8 cellular contexts compared by ENCODE assay signal in genomic region chr11:46593550-46594382, GRCh38. TPM values are rescaled to one million over a fixed set of nuclear protein-coding genes. Genes with fewer than 3 reads are reported as not detected.
DNase-seq lines count a peak whose midpoint lies in the region; ATAC-seq and TF ChIP-seq lines count a peak whose summit lies in the region.

A gene with protein sequence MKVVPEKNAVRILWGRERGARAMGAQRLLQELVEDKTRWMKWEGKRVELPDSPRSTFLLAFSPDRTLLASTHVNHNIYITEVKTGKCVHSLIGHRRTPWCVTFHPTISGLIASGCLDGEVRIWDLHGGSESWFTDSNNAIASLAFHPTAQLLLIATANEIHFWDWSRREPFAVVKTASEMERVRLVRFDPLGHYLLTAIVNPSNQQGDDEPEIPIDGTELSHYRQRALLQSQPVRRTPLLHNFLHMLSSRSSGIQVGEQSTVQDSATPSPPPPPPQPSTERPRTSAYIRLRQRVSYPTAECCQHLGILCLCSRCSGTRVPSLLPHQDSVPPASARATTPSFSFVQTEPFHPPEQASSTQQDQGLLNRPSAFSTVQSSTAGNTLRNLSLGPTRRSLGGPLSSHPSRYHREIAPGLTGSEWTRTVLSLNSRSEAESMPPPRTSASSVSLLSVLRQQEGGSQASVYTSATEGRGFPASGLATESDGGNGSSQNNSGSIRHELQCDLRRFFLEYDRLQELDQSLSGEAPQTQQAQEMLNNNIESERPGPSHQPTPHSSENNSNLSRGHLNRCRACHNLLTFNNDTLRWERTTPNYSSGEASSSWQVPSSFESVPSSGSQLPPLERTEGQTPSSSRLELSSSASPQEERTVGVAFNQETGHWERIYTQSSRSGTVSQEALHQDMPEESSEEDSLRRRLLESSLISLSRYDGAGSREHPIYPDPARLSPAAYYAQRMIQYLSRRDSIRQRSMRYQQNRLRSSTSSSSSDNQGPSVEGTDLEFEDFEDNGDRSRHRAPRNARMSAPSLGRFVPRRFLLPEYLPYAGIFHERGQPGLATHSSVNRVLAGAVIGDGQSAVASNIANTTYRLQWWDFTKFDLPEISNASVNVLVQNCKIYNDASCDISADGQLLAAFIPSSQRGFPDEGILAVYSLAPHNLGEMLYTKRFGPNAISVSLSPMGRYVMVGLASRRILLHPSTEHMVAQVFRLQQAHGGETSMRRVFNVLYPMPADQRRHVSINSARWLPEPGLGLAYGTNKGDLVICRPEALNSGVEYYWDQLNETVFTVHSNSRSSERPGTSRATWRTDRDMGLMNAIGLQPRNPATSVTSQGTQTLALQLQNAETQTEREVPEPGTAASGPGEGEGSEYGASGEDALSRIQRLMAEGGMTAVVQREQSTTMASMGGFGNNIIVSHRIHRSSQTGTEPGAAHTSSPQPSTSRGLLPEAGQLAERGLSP (N-terminal part only) (minus strand): TSS chr11:46594023. CDS start chr11:46548380, 45,643 bp downstream.

- WGBS in esophagus, 2 donors = 1 to 2% methylated on average over 54 of the region's 54 CpGs

- DNase-seq in DMS114 treated with DMSO at 0.1 percent for 48 hours (lab: John Stamatoyannopoulos, UW; ENCODE audit: unreplicated experiment) = peak; percentile 91
- peak; percentile 83 to 90 for DNase-seq in PC-9
- DNase-seq in activated T-cell treated with anti-CD3 and anti-CD28 coated beads, Interleukin-2, amount 50 U/mL, for 1 hour = peak; percentile 83
- DNase-seq in stimulated activated CD8-positive, alpha-beta memory T cell treated with anti-CD3 and anti-CD28 coated beads, Interleukin-4, amount 100 ng/mL, for 48 hours = peak; percentile 91

- POLR2A ChIA-PET in PC-9 (lab: Charles Lee; ENCODE audit: unreplicated experiment) = interaction anchor here (0.5 to 0.7 kb wide), 7 partner anchors 15 to 710 kb away, joined by 3 to 5 read pairs (median 4); partner anchors contain the start of gene DDB2

- H3K79me2 ChIP-seq in PC-9 (ENCODE audit: low read depth) = peaks cover 51% of the 10 kb centered on the region

- peak within 1 kb of the TSS; percentile 92 for H2AFZ ChIP-seq in PC-9

- H3K9me2 ChIP-seq in PC-9 (ENCODE audit: insufficient read depth) = no peaks in the 10 kb centered on the region

- no TSS peak for BruUV-seq in PC-9 (replicated peaks; lab: Mats Ljungman, UMichigan)

- peak within 1 kb of the TSS; percentile 79 for H3K4me3 ChIP-seq in PC-9
- H3K4me3 ChIP-seq in esophagus (ENCODE audit: low read depth in 1 of 2, low read length in 2 of 2) = peak within 1 kb of the TSS; percentile 94 to 95
- H3K4me3 ChIP-seq in mucosa of stomach (ENCODE audit: low read length) = peak within 1 kb of the TSS; percentile 91

- intact Hi-C loops in PC-9 (cut with micrococcal nuclease; ENCODE audit: unreplicated experiment) = loop anchor here (1.0 kb wide), 1 partner anchor 39 kb away; no protein-coding TSS in a partner anchor

- H3K36me3 ChIP-seq in PC-9 (ENCODE audit: low read depth) (no peaks in the 10 kb centered on the region; the same call in 1 of the 2 replicates), esophagus (ENCODE audit: control insufficient read depth in 2 of 2, insufficient read depth in 2 of 2, low read length in 1 of 2) (no peaks in the 10 kb centered on the region), mucosa of stomach (ENCODE audit: control insufficient read depth, insufficient read depth, low read length) (no peaks in the 10 kb centered on the region)

- peak within 1 kb of the TSS; percentile 80 for H3K9ac ChIP-seq in mucosa of stomach (ENCODE audit: low read length)

- peaks cover 30% of the 10 kb centered on the region for H3K4me1 ChIP-seq in PC-9 (replicated peaks; ENCODE audit: insufficient read depth)
- peaks cover 0 to 6% of the 10 kb centered on the region in 2 donors for H3K4me1 ChIP-seq in esophagus (ENCODE audit: control insufficient read depth in 2 of 2, insufficient read depth in 2 of 2, low read length in 1 of 2)
- H3K4me1 ChIP-seq in mucosa of stomach (ENCODE audit: control insufficient read depth, insufficient read depth, low read length) = peaks cover 29% of the 10 kb centered on the region

- peak within 1 kb of the TSS; percentile 91 for H3K4me2 ChIP-seq in PC-9

- H3K27me3 ChIP-seq in PC-9 (ENCODE audit: insufficient read depth, low read depth) (no peaks in the 10 kb centered on the region), esophagus (ENCODE audit: control insufficient read depth in 1 of 2, insufficient read depth in 2 of 2, low read length in 2 of 2) (no peaks in the 10 kb centered on the region), mucosa of stomach (ENCODE audit: control insufficient read depth, insufficient read depth, low read length) (no peaks in the 10 kb centered on the region)

- H3F3A ChIP-seq in PC-9 (ENCODE audit: insufficient read depth, low read depth) = peaks cover 5% of the 10 kb centered on the region; the same call in 1 of the 2 replicates

- no peak; the same call in 1 of the 2 replicates for TF ChIP-seq EP300 in Ishikawa (IDR thresholded peaks at IDR 0.05; ENCODE audit: borderline replicate concordance)

- TF ChIP-seq RAD21 in Ishikawa (IDR thresholded peaks at IDR 0.05; ENCODE audit: low read depth) = no peak

- H3K27ac ChIP-seq in PC-9 = peak within 1 kb of the TSS; percentile 43
- H3K27ac ChIP-seq in esophagus (ENCODE audit: low read depth in 2 of 2, low read length in 1 of 2) = peak within 1 kb of the TSS; percentile 79 to 93

- TF ChIP-seq CTCF in PC-9 (conservative IDR thresholded peaks at IDR 0.05) = no peak

- CTCF ChIA-PET in PC-9 (lab: Charles Lee) = interaction anchor here (0.7 to 0.9 kb wide), 2 partner anchors 28 to 32 kb away, joined by 3 to 4 read pairs; no protein-coding TSS in a partner anchor

- H4K20me1 ChIP-seq in PC-9 (ENCODE audit: insufficient read depth) = peaks cover 22% of the 10 kb centered on the region

- ATAC-seq in GM21529 (IDR thresholded peaks at IDR 0.05; ENCODE audit: unreplicated experiment) = peak; percentile 71

- H3K9me3 ChIP-seq in PC-9 (ENCODE audit: insufficient read depth, low read depth) (no peaks in the 10 kb centered on the region), esophagus (ENCODE audit: control insufficient read depth in 2 of 2, insufficient read depth in 1 of 2, low read depth in 1 of 2, low read length in 1 of 2) (no peaks in the 10 kb centered on the region), mucosa of stomach (ENCODE audit: control insufficient read depth, low read length) (no peaks in the 10 kb centered on the region)

TF ChIP-seq in Ishikawa, 13 proteins besides CTCF, POLR2A, EP300 and RAD21:
- TF ChIP-seq ZBTB7A (IDR thresholded peaks at IDR 0.05; ENCODE audit: low read depth) (peak; percentile 60; the same call in 1 of the 2 replicates), NFIC (IDR thresholded peaks at IDR 0.05) (no peak), TEAD4 (IDR thresholded peaks at IDR 0.05) (no peak), TCF12 (IDR thresholded peaks at IDR 0.05; ENCODE audit: low read depth) (peak; percentile 38; the same call in 1 of the 2 replicates), USF1 (IDR thresholded peaks at IDR 0.05) (no peak), CEBPB (IDR thresholded peaks at IDR 0.05) (no peak), CREB1 (IDR thresholded peaks at IDR 0.05; ENCODE audit: low read depth) (no peak; the same call in 1 of the 2 replicates), EGR1 (IDR thresholded peaks at IDR 0.05) (no peak), YY1 (IDR thresholded peaks at IDR 0.05; ENCODE audit: low read depth) (peak; percentile 84), TAF1 (IDR thresholded peaks at IDR 0.05; ENCODE audit: low read depth) (peak; percentile 60), FOXM1 (IDR thresholded peaks at IDR 0.05; ENCODE audit: borderline replicate concordance, low read depth) (0 out of 2 replicates have a peak, but pooled peaks have one; percentile 11)
- TF ChIP-seq, protein P1, sequence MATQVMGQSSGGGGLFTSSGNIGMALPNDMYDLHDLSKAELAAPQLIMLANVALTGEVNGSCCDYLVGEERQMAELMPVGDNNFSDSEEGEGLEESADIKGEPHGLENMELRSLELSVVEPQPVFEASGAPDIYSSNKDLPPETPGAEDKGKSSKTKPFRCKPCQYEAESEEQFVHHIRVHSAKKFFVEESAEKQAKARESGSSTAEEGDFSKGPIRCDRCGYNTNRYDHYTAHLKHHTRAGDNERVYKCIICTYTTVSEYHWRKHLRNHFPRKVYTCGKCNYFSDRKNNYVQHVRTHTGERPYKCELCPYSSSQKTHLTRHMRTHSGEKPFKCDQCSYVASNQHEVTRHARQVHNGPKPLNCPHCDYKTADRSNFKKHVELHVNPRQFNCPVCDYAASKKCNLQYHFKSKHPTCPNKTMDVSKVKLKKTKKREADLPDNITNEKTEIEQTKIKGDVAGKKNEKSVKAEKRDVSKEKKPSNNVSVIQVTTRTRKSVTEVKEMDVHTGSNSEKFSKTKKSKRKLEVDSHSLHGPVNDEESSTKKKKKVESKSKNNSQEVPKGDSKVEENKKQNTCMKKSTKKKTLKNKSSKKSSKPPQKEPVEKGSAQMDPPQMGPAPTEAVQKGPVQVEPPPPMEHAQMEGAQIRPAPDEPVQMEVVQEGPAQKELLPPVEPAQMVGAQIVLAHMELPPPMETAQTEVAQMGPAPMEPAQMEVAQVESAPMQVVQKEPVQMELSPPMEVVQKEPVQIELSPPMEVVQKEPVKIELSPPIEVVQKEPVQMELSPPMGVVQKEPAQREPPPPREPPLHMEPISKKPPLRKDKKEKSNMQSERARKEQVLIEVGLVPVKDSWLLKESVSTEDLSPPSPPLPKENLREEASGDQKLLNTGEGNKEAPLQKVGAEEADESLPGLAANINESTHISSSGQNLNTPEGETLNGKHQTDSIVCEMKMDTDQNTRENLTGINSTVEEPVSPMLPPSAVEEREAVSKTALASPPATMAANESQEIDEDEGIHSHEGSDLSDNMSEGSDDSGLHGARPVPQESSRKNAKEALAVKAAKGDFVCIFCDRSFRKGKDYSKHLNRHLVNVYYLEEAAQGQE (IDR thresholded peaks at IDR 0.05; ENCODE audit: low read depth) = no peak
- TF ChIP-seq, protein P2, sequence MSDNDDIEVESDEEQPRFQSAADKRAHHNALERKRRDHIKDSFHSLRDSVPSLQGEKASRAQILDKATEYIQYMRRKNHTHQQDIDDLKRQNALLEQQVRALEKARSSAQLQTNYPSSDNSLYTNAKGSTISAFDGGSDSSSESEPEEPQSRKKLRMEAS (IDR thresholded peaks at IDR 0.05) = peak; percentile 77
TF ChIP-seq in Ishikawa: peak in this region for 6.

RNA-seq across cellular contexts. Expression of the gene that starts here (rescaled TPM):
- total RNA-seq in PC-9 (2021) = 41.4 and 41.9 TPM in 2 replicates
- 10 to 100 TPM in 1 of 2 donors, 1 to 10 TPM in 1; 9.0 to 11.2 TPM for polyA plus RNA-seq in esophagus

Comparison
In these comparisons a context has a peak if more than half of its experiments do, and no peak if none do; other contexts are left out.
1. Peak in every context shown above with its lines: DNase-seq, ATAC-seq, H3K4me3 ChIP-seq and H3K27ac ChIP-seq.